ENCODE assay signal across 15 cellular contexts in the genomic region with DNA sequence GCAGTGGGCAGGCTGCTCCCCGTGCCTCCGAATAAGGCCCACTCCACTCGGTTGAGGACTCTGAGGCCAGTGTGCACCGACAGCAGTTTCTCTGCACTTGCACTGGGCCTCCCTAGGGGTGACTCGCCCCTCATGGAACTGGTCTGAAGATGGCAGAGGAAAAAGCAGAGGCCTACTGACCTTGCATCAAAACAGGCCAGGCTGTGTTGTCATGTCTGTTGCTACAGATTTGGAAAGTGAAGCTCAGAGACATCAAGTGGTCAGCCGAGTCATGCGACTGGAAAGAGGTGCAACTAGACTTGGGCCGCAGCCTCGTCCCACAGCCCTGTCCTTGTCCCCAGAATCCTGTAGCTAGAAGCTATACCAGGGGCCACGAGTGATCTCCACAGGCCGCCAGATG.
DNase-seq lines count a peak whose midpoint lies in the region; ATAC-seq and TF ChIP-seq lines count a peak whose summit lies in the region.
"Had no signal": no experiment of that assay in that cellular context is flagged by ENCODE, and none has a peak within 500 bp of the region (broad histone marks: within the 10 kb centered on the region; RNA-seq: fewer than 3 reads in every experiment).

No MANE protein-coding gene starts in this region.

- H3K27me3 Mint-ChIP-seq in activated T-helper 1 cell treated with anti-CD3 and anti-CD28 coated beads, Interleukin-12 subunit alpha, Interleukin-12 subunit beta, Interleukin-2, Interleukin-4 antibody, amounts not matched to agents 30 ng/mL and 10 ng/mL and 1 ng/mL, durations not matched to agents 14 hours and 24 hours and 36 hours (ENCODE audit: insufficient read depth), result peaks cover 2% of the 10 kb centered on the region

- peaks cover 23% of the 10 kb centered on the region for H3K4me1 Mint-ChIP-seq in activated T-helper 1 cell treated with anti-CD3 and anti-CD28 coated beads, Interleukin-12 subunit alpha, Interleukin-12 subunit beta, Interleukin-2, Interleukin-4 antibody, amounts not matched to agents 30 ng/mL and 10 ng/mL and 1 ng/mL, durations not matched to agents 14 hours and 24 hours and 36 hours (ENCODE audit: low read depth)

- H2AFZ ChIP-seq in osteoblast (ENCODE audit: low read length), result no peak overlapping the region

- peaks cover 3% of the 10 kb centered on the region for H3K36me3 Mint-ChIP-seq in activated T-helper 1 cell treated with anti-CD3 and anti-CD28 coated beads, Interleukin-12 subunit alpha, Interleukin-12 subunit beta, Interleukin-2, Interleukin-4 antibody, amounts not matched to agents 30 ng/mL and 10 ng/mL and 1 ng/mL, durations not matched to agents 14 hours and 24 hours and 36 hours (ENCODE audit: low read depth)

- H3K4me3 ChIP-seq in osteoblast (ENCODE audit: insufficient read depth, low read length) (no peak overlapping the region), vagina (no peak overlapping the region)
- H3K4me3 ChIP-seq: BLaER1 had no signal

- intact Hi-C loops in vagina (cut with DNase I), result no loop called here
- intact Hi-C loops in activated T-helper 1 cell treated with anti-CD3 and anti-CD28 coated beads, Interleukin-12 subunit alpha, Interleukin-12 subunit beta, Interleukin-2, Interleukin-4 antibody, amounts not matched to agents 30 ng/mL and 10 ng/mL and 1 ng/mL, durations not matched to agents 14 hours and 24 hours and 36 hours (cut with micrococcal nuclease), result no loop called here

- no peak overlapping the region for H3K4me3 Mint-ChIP-seq in activated T-helper 1 cell treated with anti-CD3 and anti-CD28 coated beads, Interleukin-12 subunit alpha, Interleukin-12 subunit beta, Interleukin-2, Interleukin-4 antibody, amounts not matched to agents 30 ng/mL and 10 ng/mL and 1 ng/mL, durations not matched to agents 14 hours and 24 hours and 36 hours
- H3K4me3 Mint-ChIP-seq: CD8-positive, alpha-beta memory T cell had no signal

- H3K27ac Mint-ChIP-seq in activated T-helper 1 cell treated with anti-CD3 and anti-CD28 coated beads, Interleukin-12 subunit alpha, Interleukin-12 subunit beta, Interleukin-2, Interleukin-4 antibody, amounts not matched to agents 30 ng/mL and 10 ng/mL and 1 ng/mL, durations not matched to agents 14 hours and 24 hours and 36 hours, result no peak overlapping the region
- H3K27ac Mint-ChIP-seq: CD8-positive, alpha-beta memory T cell had no signal

- TF ChIP-seq POLR2A in vagina (IDR thresholded peaks at IDR 0.05), result no peak

- H4K20me1 ChIP-seq in osteoblast (ENCODE audit: insufficient read depth, low read length), result no peaks in the 10 kb centered on the region
- H4K20me1 ChIP-seq: BLaER1 had no signal

- no peaks in the 10 kb centered on the region for H3K9me3 Mint-ChIP-seq in activated T-helper 1 cell treated with anti-CD3 and anti-CD28 coated beads, Interleukin-12 subunit alpha, Interleukin-12 subunit beta, Interleukin-2, Interleukin-4 antibody, amounts not matched to agents 30 ng/mL and 10 ng/mL and 1 ng/mL, durations not matched to agents 14 hours and 24 hours and 36 hours
- H3K9me3 Mint-ChIP-seq: CD8-positive, alpha-beta memory T cell had no signal

- no peak overlapping the region for H3K4me2 ChIP-seq in osteoblast (ENCODE audit: insufficient read depth, low read length)
- H3K4me2 ChIP-seq: BLaER1 had no signal

- no peaks in the 10 kb centered on the region for H3K36me3 ChIP-seq in osteoblast (ENCODE audit: insufficient read depth, low read length)
- H3K36me3 ChIP-seq in vagina, result no peaks in the 10 kb centered on the region
- H3K36me3 ChIP-seq: BLaER1 had no signal

- no peaks in the 10 kb centered on the region for H3K79me2 ChIP-seq in osteoblast (ENCODE audit: insufficient read depth, low read length)

- no peaks in the 10 kb centered on the region for H3K9me3 ChIP-seq in osteoblast (ENCODE audit: low read depth, low read length)
- H3K9me3 ChIP-seq in vagina, result no peaks in the 10 kb centered on the region
- H3K9me3 ChIP-seq: BLaER1, Caco-2 had no signal

- DNase-seq in amniotic epithelial cell (ENCODE audit: low read depth) (peak; percentile 82), iris pigment epithelial cell (ENCODE audit: low read depth) (peak; percentile 13), osteoblast (ENCODE audit: insufficient read length, low spot score, missing footprints) (peak; percentile 45), vagina (ENCODE audit: extremely low spot score in 2 of 2) (no peak), HUDEP-2 (lab: John Stamatoyannopoulos, UW; ENCODE audit: unreplicated experiment in 76 of 76) (no peak)
- DNase-seq in activated T-helper 1 cell treated with anti-CD3 and anti-CD28 coated beads, Interleukin-12 subunit alpha, Interleukin-12 subunit beta, Interleukin-2, Interleukin-4 antibody, amounts not matched to agents 30 ng/mL and 10 ng/mL and 1 ng/mL, durations not matched to agents 14 hours and 24 hours and 36 hours (ENCODE audit: low spot score), result no peak
- DNase-seq: 8988T; AML-193; Caco-2; CD8-positive, alpha-beta memory T cell; DND-41; GDM1; H7 had no signal

- H3K27me3 ChIP-seq in osteoblast (ENCODE audit: insufficient read depth, low read length), result no peaks in the 10 kb centered on the region
- no peaks in the 10 kb centered on the region for H3K27me3 ChIP-seq in vagina
- H3K27me3 ChIP-seq: BLaER1 had no signal

- no peak overlapping the region for H3K27ac ChIP-seq in osteoblast (ENCODE audit: low read depth, low read length)
- peak overlapping the region; percentile 49 for H3K27ac ChIP-seq in vagina
- H3K27ac ChIP-seq: BLaER1 had no signal

- TF ChIP-seq CTCF in osteoblast (IDR thresholded peaks at IDR 0.05; ENCODE audit: extremely low read depth, low read depth, low read length) (no peak), vagina (IDR thresholded peaks at IDR 0.05) (no peak)

- peaks cover 44% of the 10 kb centered on the region for H3K4me1 ChIP-seq in osteoblast (ENCODE audit: insufficient read depth, low read length)
- peaks cover 69% of the 10 kb centered on the region for H3K4me1 ChIP-seq in vagina
- H3K4me1 ChIP-seq: Caco-2 had no signal

- ATAC-seq in esophagus mucosa, result no peak

Comparison
In these comparisons a context has a peak if more than half of its experiments do, and no peak if none do; other contexts are left out.
1. DNase-seq: peak in amniotic epithelial cell (single experiment), iris pigment epithelial cell (single experiment) and osteoblast (single experiment); none in vagina (0 of 2), HUDEP-2 (0 of 76) and activated T-helper 1 cell treated with anti-CD3 and anti-CD28 coated beads, Interleukin-12 subunit alpha, Interleukin-12 subunit beta, Interleukin-2, Interleukin-4 antibody, amounts not matched to agents 30 ng/mL and 10 ng/mL and 1 ng/mL, durations not matched to agents 14 hours and 24 hours and 36 hours (single experiment).